Comparison of ENCODE assay signal across 8 cellular contexts in genomic region chr7:24587853-24588252, GRCh38. TPM values are rescaled to one million over a fixed set of nuclear protein-coding genes. Genes with fewer than 3 reads are reported as not detected.
DNase-seq lines count a peak whose midpoint lies in the region; ATAC-seq and TF ChIP-seq lines count a peak whose summit lies in the region.

No MANE protein-coding gene starts in this region.

- peak; percentile 61 for ATAC-seq in GM19043 (IDR thresholded peaks at IDR 0.05; ENCODE audit: low read depth, unreplicated experiment)
- peak; percentile 95 for ATAC-seq in WTC11

- H3K9me3 Mint-ChIP-seq in WTC11 = no peaks in the 10 kb centered on the region

- POLR2A ChIA-PET in WTC11 (lab: Charles Lee) = no interaction called here

- no peaks in the 10 kb centered on the region for H3K27me3 Mint-ChIP-seq in WTC11 (ENCODE audit: low read depth)

- TF ChIP-seq POLR2A in esophagus muscularis mucosa (IDR thresholded peaks at IDR 0.05; ENCODE audit: low read depth) = no peak

- H3K27ac Mint-ChIP-seq in WTC11 = no peak overlapping the region

- H3K4me3 ChIP-seq in esophagus muscularis mucosa = no peak overlapping the region

- no peaks in the 10 kb centered on the region for H3K27me3 ChIP-seq in esophagus muscularis mucosa

- H3K4me1 Mint-ChIP-seq in WTC11 = peaks cover 41% of the 10 kb centered on the region

- DNase-seq in HT-29 (ENCODE audit: low spot score) (peak; percentile 49), WTC11 (ENCODE audit: low spot score) (peak; percentile 63), esophagus muscularis mucosa (ENCODE audit: extremely low spot score) (no peak), HPDE6-E6E7 (ENCODE audit: extremely low spot score) (no peak), NOMO-1 treated with DMSO at 0.1 percent for 48 hours (lab: John Stamatoyannopoulos, UW; ENCODE audit: unreplicated experiment) (no peak)
- DNase-seq in stimulated activated CD8-positive, alpha-beta memory T cell treated with anti-CD3 and anti-CD28 coated beads, Interleukin-15, amount 100 ng/mL, for 1 hour (ENCODE audit: low read depth) = peak; percentile 23

- H3K4me3 Mint-ChIP-seq in WTC11 = no peak overlapping the region

- TF ChIP-seq EP300 in esophagus muscularis mucosa (IDR thresholded peaks at IDR 0.05) = no peak

- WGBS in esophagus muscularis mucosa = 95% methylated on average over 3 of the region's 3 CpGs

- no peaks in the 10 kb centered on the region for H3K36me3 Mint-ChIP-seq in WTC11

- H3K36me3 ChIP-seq in esophagus muscularis mucosa = no peaks in the 10 kb centered on the region

- no peaks in the 10 kb centered on the region for H3K4me1 ChIP-seq in esophagus muscularis mucosa

- peak; percentile 31 for TF ChIP-seq CTCF in C4-2B (conservative IDR thresholded peaks at IDR 0.05)
- TF ChIP-seq CTCF in WTC11 (IDR thresholded peaks at IDR 0.05) = peak; percentile 40; the same call in 1 of the 2 replicates
- TF ChIP-seq CTCF in esophagus muscularis mucosa (IDR thresholded peaks at IDR 0.05) = peak; percentile 8 to 31 (median 18)

- CTCF ChIA-PET in WTC11 (lab: Charles Lee) = interaction anchor here (0.7 to 2.0 kb wide), 6 partner anchors 12 to 298 kb away, joined by 3 to 11 read pairs (median 3); partner anchors contain the start of gene PALS2

- intact Hi-C loops in esophagus muscularis mucosa (cut with DNase I) = no loop called here

- H3K27ac ChIP-seq in C4-2B (no peak overlapping the region), esophagus muscularis mucosa (replicated peaks in 1 of 4) (no peak overlapping the region)

- H3K9me3 ChIP-seq in esophagus muscularis mucosa = no peaks in the 10 kb centered on the region

TF ChIP-seq in WTC11, 78 proteins besides CTCF, POLR2A, EP300 and RAD21:
- TF ChIP-seq EMX1 (CRISPR knock-in tag; IDR thresholded peaks at IDR 0.05) = no peak
- TF ChIP-seq ZMAT4 (CRISPR knock-in tag; IDR thresholded peaks at IDR 0.05) = no peak
- TF ChIP-seq ZNF532 (CRISPR knock-in tag; IDR thresholded peaks at IDR 0.05; ENCODE audit: borderline replicate concordance) = no peak
- TF ChIP-seq SOX15 (CRISPR knock-in tag; IDR thresholded peaks at IDR 0.05) = no peak
- TF ChIP-seq KAT7 (CRISPR knock-in tag; IDR thresholded peaks at IDR 0.05; ENCODE audit: borderline replicate concordance) = no peak
- no peak for TF ChIP-seq CDX4 (CRISPR knock-in tag; IDR thresholded peaks at IDR 0.05; ENCODE audit: borderline replicate concordance)
- no peak for TF ChIP-seq E2F1 (CRISPR knock-in tag; IDR thresholded peaks at IDR 0.05)
- TF ChIP-seq NFYB (CRISPR knock-in tag; conservative IDR thresholded peaks at IDR 0.05; ENCODE audit: low read depth) = no peak
- TF ChIP-seq CREB1 (CRISPR knock-in tag; IDR thresholded peaks at IDR 0.05) = no peak
- TF ChIP-seq CBFB (CRISPR knock-in tag; IDR thresholded peaks at IDR 0.05; ENCODE audit: low read depth) = no peak
- no peak for TF ChIP-seq NFE2L1 (CRISPR knock-in tag; IDR thresholded peaks at IDR 0.05)

RNA-seq across cellular contexts. Expression of gene PALS2, which starts 14.6 kb away (rescaled TPM):
- total RNA-seq in HT-29 (2014; rRNA removed; shearing (Covaris generic)) = 4.4 and 5.3 TPM in 2 replicates
- total RNA-seq in WTC11 (2021) (47.6 to 64.6 TPM (median 49.7 TPM) in 3 replicates), esophagus muscularis mucosa (10 to 100 TPM in 3 of 4 donors, 1 to 10 TPM in 1; 9.0 to 16.3 (median 12.4) TPM)

Comparison
In these comparisons a context has a peak if more than half of its experiments do, and no peak if none do; other contexts are left out.
1. DNase-seq: peak in HT-29 (single experiment), WTC11 (single experiment) and stimulated activated CD8-positive, alpha-beta memory T cell treated with anti-CD3 and anti-CD28 coated beads, Interleukin-15, amount 100 ng/mL, for 1 hour (single experiment); none in esophagus muscularis mucosa (single experiment), HPDE6-E6E7 (single experiment) and NOMO-1 treated with DMSO at 0.1 percent for 48 hours (single experiment).
2. Peak in every context shown above with its lines, with median percentiles within 50 percentile points of each other: CTCF ChIP-seq.